18 cellular contexts compared by ENCODE assay signal in genomic region chr5:76808142-76808691, GRCh38. TPM values are rescaled to one million over a fixed set of nuclear protein-coding genes. Genes with fewer than 3 reads are reported as not detected.
DNase-seq lines count a peak whose midpoint lies in the region; ATAC-seq, FAIRE-seq and TF ChIP-seq lines count a peak whose summit lies in the region.
"Had no signal": no experiment of that assay in that cellular context is flagged by ENCODE, and none has a peak within 500 bp of the region (broad histone marks: within the 10 kb centered on the region; RNA-seq: fewer than 3 reads in every experiment).

No MANE protein-coding gene starts in this region.

- no CpG with 5 or more reads among the region's 5 CpGs for WGBS in H9 (ENCODE audit: extremely low coverage, insufficient read length, low lambda C conversion rate)
- 68 to 78% methylated on average over 5 of the region's 5 CpGs for WGBS in pancreas, 2 donors

- CTCF ChIA-PET in RWPE1 (lab: Yijun Ruan, JAX) = interaction anchor here (2.3 kb wide), 1 partner anchor 11 kb away, joined by 9 read pairs; the partner anchor contains the start of gene F2RL1

- H3K4me1 Mint-ChIP-seq in H9 (peaks cover 38 to 48% of the 10 kb centered on the region in 2 experiments), nephron progenitor cell (peaks cover 29% of the 10 kb centered on the region)
- H3K4me1 Mint-ChIP-seq in stimulated activated memory B cell treated with anti-CD40 and anti-IgM and Interleukin-4, amounts not matched to agents 10 μg/mL and 1 μg/mL and 100 μg/mL, for 72 hours = no peaks in the 10 kb centered on the region

- H3K14ac ChIP-seq in H9 (ENCODE audit: insufficient read depth, low read length) = peak overlapping the region; percentile 30; the same call in 1 of the 2 replicates

- intact Hi-C loops in pancreas (cut with DNase I) = no loop called here

- no peak overlapping the region for H3T11ph ChIP-seq in H9 (ENCODE audit: low read length)

- H3K4me3 Mint-ChIP-seq in H9 (peak overlapping the region; percentile 62 to 64), nephron progenitor cell (no peak overlapping the region)
- H3K4me3 Mint-ChIP-seq in stimulated activated memory B cell treated with anti-CD40 and anti-IgM and Interleukin-4, amounts not matched to agents 10 μg/mL and 1 μg/mL and 100 μg/mL, for 72 hours = no peak overlapping the region
- H3K4me3 Mint-ChIP-seq: activated CD8-positive, alpha-beta T cell treated with anti-CD3 and anti-CD28 coated beads, Interleukin-2, amount 10 ng/mL, durations not matched to agents 7 days and 5 days had no signal

- H3K36me3 Mint-ChIP-seq in H9 (ENCODE audit: insufficient read depth in 1 of 3, low read depth in 3 of 3) (peaks cover 11 to 18% (median 11%) of the 10 kb centered on the region in 3 experiments), nephron progenitor cell (ENCODE audit: low read depth) (peaks cover 8% of the 10 kb centered on the region)
- H3K36me3 Mint-ChIP-seq in stimulated activated memory B cell treated with anti-CD40 and anti-IgM and Interleukin-4, amounts not matched to agents 10 μg/mL and 1 μg/mL and 100 μg/mL, for 72 hours = no peaks in the 10 kb centered on the region

- no peak for FAIRE-seq in pancreas (lab: Jason Lieb, UNC)

- H3K23me2 ChIP-seq in H9 (ENCODE audit: insufficient read length, low read depth, low read length, poor library complexity, severe bottlenecking) = no peaks in the 10 kb centered on the region

- H2BK12ac ChIP-seq in H9 (ENCODE audit: insufficient read length, low read depth, low read length) = no peak overlapping the region

- H3K9ac ChIP-seq in H9 (ENCODE audit: extremely low read depth, insufficient read length, low read length) = peak overlapping the region; percentile 18
- H3K9ac ChIP-seq: BLaER1 treated with 17β-estradiol and CSF1 and Interleukin-3, amounts not matched to agents 10 nM and 100 nM had no signal

- H4K91ac ChIP-seq in H9 (ENCODE audit: insufficient read length, low read depth, low read length) = no peak overlapping the region

- H2BK15ac ChIP-seq in H9 (ENCODE audit: low read depth, low read length) = no peak overlapping the region

- H3K9me3 Mint-ChIP-seq in H9 (peaks cover 19 to 20% of the 10 kb centered on the region in 2 experiments), nephron progenitor cell (peaks cover 18% of the 10 kb centered on the region)
- H3K9me3 Mint-ChIP-seq in stimulated activated memory B cell treated with anti-CD40 and anti-IgM and Interleukin-4, amounts not matched to agents 10 μg/mL and 1 μg/mL and 100 μg/mL, for 72 hours = no peaks in the 10 kb centered on the region

- no peaks in the 10 kb centered on the region for H3K79me1 ChIP-seq in H9 (ENCODE audit: insufficient read depth, low read depth, low read length, poor library complexity, severe bottlenecking)

- H3K79me2 ChIP-seq in H9 (ENCODE audit: insufficient read depth, low read length) = no peaks in the 10 kb centered on the region

- peak overlapping the region; percentile 89 for H3K4me2 ChIP-seq in H9 (ENCODE audit: insufficient read depth, insufficient read length, low read length)
- H3K4me2 ChIP-seq: BLaER1 treated with 17β-estradiol and CSF1 and Interleukin-3, amounts not matched to agents 10 nM and 100 nM had no signal

- H3K23ac ChIP-seq in H9 (ENCODE audit: insufficient read length, low read depth, low read length) = no peak overlapping the region

- H2BK5ac ChIP-seq in H9 (ENCODE audit: insufficient read length, low read length) = no peak overlapping the region

- POLR2A ChIA-PET in RWPE1 (lab: Yijun Ruan, JAX; ENCODE audit: low non-redundant PET) = interaction anchor here (1.4 kb wide), 1 partner anchor 11 kb away, joined by 6 read pairs; the partner anchor contains the start of gene F2RL1

- DNase-seq in H9 = peak; percentile 95
- DNase-seq in RWPE1 (ENCODE audit: low spot score) = no peak
- peak; percentile 54 for DNase-seq in fibroblast of villous mesenchyme (ENCODE audit: low read depth)
- no peak for DNase-seq in nephron progenitor cell
- no peak for DNase-seq in pancreas
- no peak for DNase-seq in NCI-H2029 (lab: John Stamatoyannopoulos, UW)
- DNase-seq in putamen (ENCODE audit: low spot score) = no peak
- DNase-seq: activated CD8-positive, alpha-beta T cell treated with anti-CD3 and anti-CD28 coated beads, Interleukin-2, amount 10 ng/mL, durations not matched to agents 7 days and 5 days; erythroblast; HCEC 1CT; MV-4-11; NCI-H226; T1000 had no signal

- H3K56ac ChIP-seq in H9 (ENCODE audit: insufficient read length, low read depth, low read length) = no peak overlapping the region

- H3K4me3 ChIP-seq in fibroblast of villous mesenchyme (ENCODE audit: low read depth, low read length) (no peak overlapping the region), pancreas (no peak overlapping the region)
- H3K4me3 ChIP-seq: BLaER1 treated with 17β-estradiol and CSF1 and Interleukin-3, amounts not matched to agents 10 nM and 100 nM had no signal

- no peak overlapping the region for H2AFZ ChIP-seq in H9 (ENCODE audit: low read length)

- peak overlapping the region; percentile 87 for H3K27ac ChIP-seq in H9 (ENCODE audit: insufficient read length, low read depth, low read length)
- H3K27ac ChIP-seq in RWPE1 = peak overlapping the region; percentile 36; the same call in 1 of the 2 replicates
- no peak overlapping the region for H3K27ac ChIP-seq in pancreas
- H3K27ac ChIP-seq: BLaER1 treated with 17β-estradiol and CSF1 and Interleukin-3, amounts not matched to agents 10 nM and 100 nM had no signal

- H3K4me1 ChIP-seq in H9 (ENCODE audit: insufficient read depth, low read length) (peaks cover 17% of the 10 kb centered on the region), pancreas (no peaks in the 10 kb centered on the region)

- peak overlapping the region; percentile 99 to 100 (median 100) for H3K27ac Mint-ChIP-seq in H9
- peak overlapping the region; percentile 4 for H3K27ac Mint-ChIP-seq in nephron progenitor cell
- no peak overlapping the region for H3K27ac Mint-ChIP-seq in stimulated activated memory B cell treated with anti-CD40 and anti-IgM and Interleukin-4, amounts not matched to agents 10 μg/mL and 1 μg/mL and 100 μg/mL, for 72 hours
- H3K27ac Mint-ChIP-seq: activated CD8-positive, alpha-beta T cell treated with anti-CD3 and anti-CD28 coated beads, Interleukin-2, amount 10 ng/mL, durations not matched to agents 7 days and 5 days had no signal

- no peak for TF ChIP-seq CTCF in H9 (conservative IDR thresholded peaks at IDR 0.05)
- TF ChIP-seq CTCF in RWPE1 (conservative IDR thresholded peaks at IDR 0.05; ENCODE audit: low read depth) = no peak
- TF ChIP-seq CTCF in fibroblast of villous mesenchyme (IDR thresholded peaks at IDR 0.05; ENCODE audit: insufficient read depth, low read depth, low read length) = no peak
- no peak for TF ChIP-seq CTCF in nephron progenitor cell (IDR thresholded peaks at IDR 0.05)
- no peak for TF ChIP-seq CTCF in pancreas (IDR thresholded peaks at IDR 0.05)

- H4K5ac ChIP-seq in H9 (ENCODE audit: insufficient read length, low read depth, low read length) = no peak overlapping the region

- H3K9me3 ChIP-seq in H9 (ENCODE audit: control insufficient read depth, low read depth, low read length) (no peaks in the 10 kb centered on the region), pancreas (no peaks in the 10 kb centered on the region)

- no peak overlapping the region for H2BK20ac ChIP-seq in H9 (ENCODE audit: low read depth, low read length, poor library complexity, severe bottlenecking)

- ATAC-seq in pancreas = no peak
- ATAC-seq in stimulated activated memory B cell treated with anti-CD40 and anti-IgM and Interleukin-4, amounts not matched to agents 10 μg/mL and 1 μg/mL and 100 μg/mL, for 72 hours = no peak
- ATAC-seq: activated CD8-positive, alpha-beta T cell treated with anti-CD3 and anti-CD28 coated beads, Interleukin-2, amount 10 ng/mL, durations not matched to agents 7 days and 5 days; sciatic nerve had no signal

- H4K20me1 ChIP-seq in H9 (ENCODE audit: control insufficient read depth, insufficient read depth, insufficient read length) = no peaks in the 10 kb centered on the region
- H4K20me1 ChIP-seq: BLaER1 treated with 17β-estradiol and CSF1 and Interleukin-3, amounts not matched to agents 10 nM and 100 nM had no signal

- H2AK5ac ChIP-seq in H9 (ENCODE audit: insufficient read length, low read length) = no peak overlapping the region

- H3K27me3 Mint-ChIP-seq in H9 (ENCODE audit: low read depth) = no peaks in the 10 kb centered on the region; the same call in none of the 2 replicates
- peaks cover 7% of the 10 kb centered on the region for H3K27me3 Mint-ChIP-seq in nephron progenitor cell (ENCODE audit: low read depth, poor library complexity)
- peaks cover 4% of the 10 kb centered on the region for H3K27me3 Mint-ChIP-seq in stimulated activated memory B cell treated with anti-CD40 and anti-IgM and Interleukin-4, amounts not matched to agents 10 μg/mL and 1 μg/mL and 100 μg/mL, for 72 hours

- peak overlapping the region; percentile 75 for H3K18ac ChIP-seq in H9 (ENCODE audit: insufficient read length, low read depth, low read length)

- no peak overlapping the region for H3K4ac ChIP-seq in H9 (ENCODE audit: low read depth, low read length)

- no peak overlapping the region for H4K8ac ChIP-seq in H9 (replicated peaks; ENCODE audit: insufficient read length, low read depth, low read length)

- H2BK120ac ChIP-seq in H9 (ENCODE audit: low read depth, low read length, poor library complexity, severe bottlenecking) = peak overlapping the region; percentile 97

- H3K36me3 ChIP-seq in pancreas = no peaks in the 10 kb centered on the region
- H3K36me3 ChIP-seq: BLaER1 treated with 17β-estradiol and CSF1 and Interleukin-3, amounts not matched to agents 10 nM and 100 nM had no signal

- H3K27me3 ChIP-seq in H9 (ENCODE audit: insufficient read depth, low read length) (no peaks in the 10 kb centered on the region), pancreas (no peaks in the 10 kb centered on the region)
- H3K27me3 ChIP-seq: BLaER1 treated with 17β-estradiol and CSF1 and Interleukin-3, amounts not matched to agents 10 nM and 100 nM had no signal

RNA-seq across cellular contexts. Expression of gene F2RL1, which starts 10.6 kb away (rescaled TPM):
- 22.4 and 23.0 TPM in 2 replicates for total RNA-seq in H9 (2021)
- 26.3 and 69.9 TPM in 2 replicates for total RNA-seq in fibroblast of villous mesenchyme
- 10 to 100 TPM in 5 of 6 donors, 1 to 10 TPM in 1; 9.2 to 18.8 (median 14.9) TPM for total RNA-seq in pancreas
- polyA plus RNA-seq in pancreas = 10 to 100 TPM in 1 of 2 donors, 1 to 10 TPM in 1; 6.7 to 19.3 TPM

RNA-seq across cellular contexts. Expression of gene S100Z, which starts 41.6 kb away (rescaled TPM):
- not detected in 2 replicates for total RNA-seq in H9 (2021)
- total RNA-seq in fibroblast of villous mesenchyme = not detected in 2 replicates
- under 1 TPM in 3 of 6 donors, not detected in 3; 0.16 to 0.41 (median 0.18) TPM for total RNA-seq in pancreas
- polyA plus RNA-seq in pancreas = 1 to 10 TPM in 1 of 2 donors, under 1 TPM in 1; 0.68 to 1.2 TPM
- total RNA-seq: cardiac septum, HT-29 had no signal

Comparison
In these comparisons a context has a peak if more than half of its experiments do, and no peak if none do; other contexts are left out.
1. DNase-seq: peak in H9 (single experiment) and fibroblast of villous mesenchyme (single experiment); none in RWPE1 (single experiment), nephron progenitor cell (single experiment), pancreas (0 of 6), NCI-H2029 (single experiment) and putamen (single experiment).
2. H3K27ac ChIP-seq: peak in H9 (single experiment) and RWPE1 (single experiment); none in pancreas (0 of 4).
3. H3K4me3 Mint-ChIP-seq: peak in H9 (2 of 2); none in nephron progenitor cell (single experiment) and stimulated activated memory B cell treated with anti-CD40 and anti-IgM and Interleukin-4, amounts not matched to agents 10 μg/mL and 1 μg/mL and 100 μg/mL, for 72 hours (single experiment).